ENCODE assay signal across 14 cellular contexts in genomic region chr16:49012961-49013726, GRCh38.
A peak's percentile ranks its signal among the peaks of the same experiment; 100 is the strongest.
DNase-seq lines count a peak whose midpoint lies in the region; ATAC-seq and TF ChIP-seq lines count a peak whose summit lies in the region.
"Had no signal": no experiment of that assay in that cellular context is flagged by ENCODE, and none has a peak within 500 bp of the region (broad histone marks: within the 10 kb centered on the region; RNA-seq: fewer than 3 reads in every experiment).

No MANE protein-coding gene starts in this region.

- H3K27ac Mint-ChIP-seq in activated naive CD4-positive, alpha-beta T cell treated with anti-CD3 and anti-CD28 coated beads, Interleukin-2, amount 50 U/mL, for 72 hours: no peak overlapping the region
- H3K27ac Mint-ChIP-seq in activated CD8-positive, alpha-beta T cell treated with anti-CD3 and anti-CD28 coated beads, Interleukin-2, amount 10 ng/mL, durations not matched to agents 7 days and 5 days: no peak overlapping the region
- H3K27ac Mint-ChIP-seq: B cell, immature natural killer cell, WTC11 had no signal

- WGBS in sigmoid colon, 2 donors: 69 to 70% methylated on average over 21 of the region's 21 CpGs

- CTCF ChIA-PET in activated CD8-positive, alpha-beta T cell treated with anti-CD3 and anti-CD28 coated beads, Interleukin-2, amount 10 ng/mL, durations not matched to agents 7 days and 5 days (lab: Charles Lee): no interaction called here

- H3K4me1 Mint-ChIP-seq in activated CD8-positive, alpha-beta T cell treated with anti-CD3 and anti-CD28 coated beads, Interleukin-2, amount 10 ng/mL, durations not matched to agents 7 days and 5 days (ENCODE audit: low read depth): no peaks in the 10 kb centered on the region
- H3K4me1 Mint-ChIP-seq: B cell, immature natural killer cell had no signal

- peak overlapping the region in 3 of 4 donors; percentile 59 to 78 (median 70) for H3K27ac ChIP-seq in sigmoid colon

- no peaks in the 10 kb centered on the region for H3K27me3 Mint-ChIP-seq in activated CD8-positive, alpha-beta T cell treated with anti-CD3 and anti-CD28 coated beads, Interleukin-2, amount 10 ng/mL, durations not matched to agents 7 days and 5 days (ENCODE audit: low read depth)
- H3K27me3 Mint-ChIP-seq: B cell had no signal

- no peak for TF ChIP-seq POLR2A in sigmoid colon (IDR thresholded peaks at IDR 0.05)

- peak in 2 of 4 donors; percentile 25 to 44 for TF ChIP-seq EP300 in sigmoid colon (IDR thresholded peaks at IDR 0.05)

- H3K27me3 ChIP-seq in MG63: no peaks in the 10 kb centered on the region
- no peaks in the 10 kb centered on the region for H3K27me3 ChIP-seq in sigmoid colon

- no peaks in the 10 kb centered on the region for H3K9me3 ChIP-seq in MG63
- no peaks in the 10 kb centered on the region for H3K9me3 ChIP-seq in sigmoid colon

- intact Hi-C loops in cardiac septum (cut with DNase I): loop anchor here (5.0 kb wide), 1 partner anchor 66 kb away; no protein-coding TSS in a partner anchor
- intact Hi-C loops in sigmoid colon (cut with DNase I): no loop called here

- no peaks in the 10 kb centered on the region for H3K36me3 Mint-ChIP-seq in activated naive CD4-positive, alpha-beta T cell treated with anti-CD3 and anti-CD28 coated beads, Interleukin-2, amount 50 U/mL, for 72 hours
- no peaks in the 10 kb centered on the region for H3K36me3 Mint-ChIP-seq in activated CD8-positive, alpha-beta T cell treated with anti-CD3 and anti-CD28 coated beads, Interleukin-2, amount 10 ng/mL, durations not matched to agents 7 days and 5 days (ENCODE audit: low read depth)
- H3K36me3 Mint-ChIP-seq: immature natural killer cell, WTC11 had no signal

- no peak overlapping the region for H3K4me3 ChIP-seq in MG63
- no peak overlapping the region for H3K4me3 ChIP-seq in sigmoid colon

- H3K4me1 ChIP-seq in sigmoid colon: peaks cover 0 to 50% (median 29%) of the 10 kb centered on the region in 4 donors

- H3K4me3 Mint-ChIP-seq in activated CD8-positive, alpha-beta T cell treated with anti-CD3 and anti-CD28 coated beads, Interleukin-2, amount 10 ng/mL, durations not matched to agents 7 days and 5 days: no peak overlapping the region
- H3K4me3 Mint-ChIP-seq: B cell, immature natural killer cell, WTC11 had no signal

- no peak for ATAC-seq in activated naive CD4-positive, alpha-beta T cell treated with anti-CD3 and anti-CD28 coated beads, Interleukin-2, amount 50 U/mL, for 72 hours
- ATAC-seq in activated CD8-positive, alpha-beta T cell treated with anti-CD3 and anti-CD28 coated beads, Interleukin-2, amount 10 ng/mL, durations not matched to agents 7 days and 5 days: no peak
- ATAC-seq: WTC11 had no signal

- no peak for TF ChIP-seq CTCF in sigmoid colon (IDR thresholded peaks at IDR 0.05)

- peak; percentile 23 for DNase-seq in MG63
- peak; percentile 40 for DNase-seq in RPMI8226
- peak; percentile 90 for DNase-seq in cardiac septum (ENCODE audit: low spot score)
- peak; percentile 92 for DNase-seq in sigmoid colon
- no peak for DNase-seq in NCI-H128 (lab: John Stamatoyannopoulos, UW; ENCODE audit: unreplicated experiment)
- DNase-seq in effector CD8-positive, alpha-beta T cell (lab: John Stamatoyannopoulos, UW): no peak
- DNase-seq in activated naive CD4-positive, alpha-beta T cell treated with anti-CD3 and anti-CD28 coated beads, Interleukin-2, amount 50 U/mL, for 72 hours (ENCODE audit: low spot score in 2 of 2): no peak
- no peak for DNase-seq in activated CD8-positive, alpha-beta T cell treated with anti-CD3 and anti-CD28 coated beads, Interleukin-2, amount 10 ng/mL, durations not matched to agents 7 days and 5 days
- DNase-seq: immature natural killer cell; NCI-H2081 treated with DMSO at 0.1 percent for 48 hours; stimulated activated CD4-positive, alpha-beta T cell treated with anti-CD3 and anti-CD28 coated beads, Interleukin-1b, Interleukin-23, amount 100 ng/mL, for 48 hours; SW 1271 had no signal

- H3K36me3 ChIP-seq in MG63: no peaks in the 10 kb centered on the region
- H3K36me3 ChIP-seq in sigmoid colon: no peaks in the 10 kb centered on the region

- H3K9me3 Mint-ChIP-seq in activated naive CD4-positive, alpha-beta T cell treated with anti-CD3 and anti-CD28 coated beads, Interleukin-2, amount 50 U/mL, for 72 hours: peaks cover 4 to 5% of the 10 kb centered on the region in 2 donors
- peaks cover 7% of the 10 kb centered on the region for H3K9me3 Mint-ChIP-seq in activated CD8-positive, alpha-beta T cell treated with anti-CD3 and anti-CD28 coated beads, Interleukin-2, amount 10 ng/mL, durations not matched to agents 7 days and 5 days (ENCODE audit: insufficient read depth)

- POLR2A ChIA-PET in activated CD8-positive, alpha-beta T cell treated with anti-CD3 and anti-CD28 coated beads, Interleukin-2, amount 10 ng/mL, durations not matched to agents 7 days and 5 days (lab: Charles Lee): no interaction called here

Comparison
In these comparisons a context has a peak if more than half of its experiments do, and no peak if none do; other contexts are left out.
1. DNase-seq: peak in MG63 (single experiment), RPMI8226 (single experiment), cardiac septum (single experiment) and sigmoid colon (single experiment); none in NCI-H128 (single experiment), effector CD8-positive, alpha-beta T cell (single experiment), activated naive CD4-positive, alpha-beta T cell treated with anti-CD3 and anti-CD28 coated beads, Interleukin-2, amount 50 U/mL, for 72 hours (0 of 2) and activated CD8-positive, alpha-beta T cell treated with anti-CD3 and anti-CD28 coated beads, Interleukin-2, amount 10 ng/mL, durations not matched to agents 7 days and 5 days (single experiment).